In genomic region chr7:50502001-50502684, GRCh38 we compare ENCODE assay signal across 1 cellular context.
TF ChIP-seq lines count a peak whose summit lies in the region.

No MANE protein-coding gene starts in this region.

TF ChIP-seq in A549, 52 proteins besides CTCF, POLR2A, EP300 and RAD21 (continued from another document):
- TF ChIP-seq BCL3 (IDR thresholded peaks at IDR 0.05) (no peak), CBX8 (IDR thresholded peaks at IDR 0.05) (no peak), HOXB13 (CRISPR knock-in tag; IDR thresholded peaks at IDR 0.05; ENCODE audit: low read depth) (no peak), SMC3 (IDR thresholded peaks at IDR 0.05) (no peak), HOXB5 (CRISPR knock-in tag; IDR thresholded peaks at IDR 0.05) (no peak), KDM1A (IDR thresholded peaks at IDR 0.05; ENCODE audit: low read depth) (no peak), FOXS1 (CRISPR knock-in tag; IDR thresholded peaks at IDR 0.05) (no peak)
